In genomic region chr10:132959296-132959961, GRCh38 we compare ENCODE assay signal across 19 cellular contexts. TPM values are rescaled to one million over a fixed set of nuclear protein-coding genes. Genes with fewer than 3 reads are reported as not detected.
DNase-seq lines count a peak whose midpoint lies in the region; ATAC-seq lines count a peak whose summit lies in the region.
"Had no signal": no experiment of that assay in that cellular context is flagged by ENCODE, and none has a peak within 500 bp of the region (broad histone marks: within the 10 kb centered on the region; RNA-seq: fewer than 3 reads in every experiment).

No MANE protein-coding gene starts in this region.

- no peaks in the 10 kb centered on the region for H3K9me3 Mint-ChIP-seq in activated naive CD4-positive, alpha-beta T cell treated with anti-CD3 and anti-CD28 coated beads, Interleukin-2, amount 10 ng/mL, durations not matched to agents 7 days and 5 days

- CTCF ChIA-PET in activated naive CD4-positive, alpha-beta T cell treated with anti-CD3 and anti-CD28 coated beads, Interleukin-2, amount 10 ng/mL, durations not matched to agents 7 days and 5 days (lab: Charles Lee): interaction anchor here (0.6 kb wide), 1 partner anchor 655 kb away, joined by 3 read pairs; no protein-coding TSS in a partner anchor

- H3K27me3 ChIP-seq in H7 (ENCODE audit: control insufficient read depth, insufficient read depth, low read length): no peaks in the 10 kb centered on the region

- no peaks in the 10 kb centered on the region for H3K36me3 Mint-ChIP-seq in activated naive CD4-positive, alpha-beta T cell treated with anti-CD3 and anti-CD28 coated beads, Interleukin-2, amount 10 ng/mL, durations not matched to agents 7 days and 5 days

- no peak for DNase-seq in activated naive CD4-positive, alpha-beta T cell treated with anti-CD3 and anti-CD28 coated beads, Interleukin-2, amount 10 ng/mL, durations not matched to agents 7 days and 5 days
- DNase-seq in activated naive CD4-positive, alpha-beta T cell (lab: John Stamatoyannopoulos, UW): no peak
- DNase-seq in H7 (peak; percentile 47), islet precursor cell (peak; percentile 45), posterior vena cava (ENCODE audit: low spot score) (peak; percentile 77), NOMO-1 treated with DMSO at 0.1 percent for 48 hours (lab: John Stamatoyannopoulos, UW; ENCODE audit: unreplicated experiment) (no peak)
- DNase-seq: ACHN, AML-193, KG1, NCI-H1105 treated with DMSO at 0.1 percent for 48 hours, NCI-H1694, NCI-H2081 treated with DMSO at 0.1 percent for 48 hours, NCI-H446 treated with DMSO at 0.1 percent for 48 hours, NCI-H69, SHP77 had no signal

- H3K4me3 ChIP-seq in H7 (ENCODE audit: insufficient read depth, low read depth, low read length): no peak overlapping the region
- H3K4me3 ChIP-seq: SK-N-MC had no signal

- peaks cover 21% of the 10 kb centered on the region for H3K4me1 Mint-ChIP-seq in activated naive CD4-positive, alpha-beta T cell treated with anti-CD3 and anti-CD28 coated beads, Interleukin-2, amount 10 ng/mL, durations not matched to agents 7 days and 5 days

- H3K27ac Mint-ChIP-seq in activated naive CD4-positive, alpha-beta T cell treated with anti-CD3 and anti-CD28 coated beads, Interleukin-2, amount 10 ng/mL, durations not matched to agents 7 days and 5 days: peak overlapping the region; percentile 42
- H3K27ac Mint-ChIP-seq: CD14-positive monocyte had no signal

- intact Hi-C loops in posterior vena cava (cut with DNase I): no loop called here

- peaks cover 15% of the 10 kb centered on the region for H3K27me3 Mint-ChIP-seq in activated naive CD4-positive, alpha-beta T cell treated with anti-CD3 and anti-CD28 coated beads, Interleukin-2, amount 10 ng/mL, durations not matched to agents 7 days and 5 days

- no peak overlapping the region for H3K4me3 Mint-ChIP-seq in activated naive CD4-positive, alpha-beta T cell treated with anti-CD3 and anti-CD28 coated beads, Interleukin-2, amount 10 ng/mL, durations not matched to agents 7 days and 5 days
- H3K4me3 Mint-ChIP-seq: CD14-positive monocyte had no signal

- ATAC-seq in HG03045 (IDR thresholded peaks at IDR 0.05; ENCODE audit: unreplicated experiment): no peak
- ATAC-seq: HCT116 had no signal

- H3K36me3 ChIP-seq in H7 (replicated peaks; ENCODE audit: control insufficient read depth, insufficient read depth, low read length): no peaks in the 10 kb centered on the region

RNA-seq across cellular contexts. Expression of gene CFAP46, which starts 17.1 kb away (rescaled TPM):
- total RNA-seq in H7 (2014; rRNA removed; shearing (Covaris generic)): 0.59 and 0.70 TPM in 2 replicates
- total RNA-seq in posterior vena cava: under 1 TPM; 0.14 to 0.81 TPM

Comparison
In these comparisons a context has a peak if more than half of its experiments do, and no peak if none do; other contexts are left out.
1. DNase-seq: peak in H7 (single experiment), islet precursor cell (single experiment) and posterior vena cava (single experiment); none in activated naive CD4-positive, alpha-beta T cell treated with anti-CD3 and anti-CD28 coated beads, Interleukin-2, amount 10 ng/mL, durations not matched to agents 7 days and 5 days (single experiment), activated naive CD4-positive, alpha-beta T cell (0 of 4) and NOMO-1 treated with DMSO at 0.1 percent for 48 hours (single experiment).